In genomic region chr12:49868952-49869815, GRCh38 we compare ENCODE assay signal across 9 cellular contexts. TPM values are rescaled to one million over a fixed set of nuclear protein-coding genes. Genes with fewer than 3 reads are reported as not detected.
DNase-seq lines count a peak whose midpoint lies in the region; ATAC-seq, FAIRE-seq and TF ChIP-seq lines count a peak whose summit lies in the region.
"Had no signal": no experiment of that assay in that cellular context is flagged by ENCODE, and none has a peak within 500 bp of the region (broad histone marks: within the 10 kb centered on the region; RNA-seq: fewer than 3 reads in every experiment).

No MANE protein-coding gene starts in this region.

- no peak overlapping the region for H3K27ac Mint-ChIP-seq in osteocyte (ENCODE audit: unreplicated experiment)
- H3K27ac Mint-ChIP-seq: CD8-positive, alpha-beta T cell had no signal

- no peak for FAIRE-seq in frontal cortex (lab: Jason Lieb, UNC)

- ATAC-seq in GM18511 (IDR thresholded peaks at IDR 0.05; ENCODE audit: unreplicated experiment): no peak
- ATAC-seq: CD8-positive, alpha-beta T cell had no signal

- peaks cover 70% of the 10 kb centered on the region for H3K4me1 ChIP-seq in SJCRH30

- no peaks in the 10 kb centered on the region for H3K36me3 ChIP-seq in SJCRH30

- TF ChIP-seq CTCF in osteocyte (IDR thresholded peaks at IDR 0.05): no peak

- no peaks in the 10 kb centered on the region for H3K36me3 Mint-ChIP-seq in osteocyte (ENCODE audit: unreplicated experiment)
- H3K36me3 Mint-ChIP-seq: CD8-positive, alpha-beta T cell had no signal

- peak overlapping the region; percentile 13 for H3K4me3 ChIP-seq in SJCRH30

- H3K4me3 Mint-ChIP-seq in osteocyte (ENCODE audit: unreplicated experiment): no peak overlapping the region
- H3K4me3 Mint-ChIP-seq: CD8-positive, alpha-beta T cell had no signal

- H3K27me3 Mint-ChIP-seq in osteocyte (ENCODE audit: unreplicated experiment): peaks cover 17% of the 10 kb centered on the region

- no peaks in the 10 kb centered on the region for H3K27me3 ChIP-seq in SJCRH30

- H3K9me3 Mint-ChIP-seq in osteocyte (ENCODE audit: unreplicated experiment): no peaks in the 10 kb centered on the region
- H3K9me3 Mint-ChIP-seq: CD8-positive, alpha-beta T cell had no signal

- peaks cover 3% of the 10 kb centered on the region for H3K4me1 Mint-ChIP-seq in osteocyte (ENCODE audit: unreplicated experiment)

- no peaks in the 10 kb centered on the region for H3K9me3 ChIP-seq in SJCRH30 (replicated peaks)

- peak; percentile 56 for DNase-seq in activated effector memory CD4-positive, alpha-beta T cell treated with anti-CD3 and anti-CD28 coated beads, Interleukin-2, amount 50 U/mL, for 16 hours
- no peak for DNase-seq in activated effector memory CD4-positive, alpha-beta T cell treated with Interleukin-2 at 50 U/mL for 16 hours
- peak; percentile 99 to 100 for DNase-seq in SJCRH30
- DNase-seq in frontal cortex (ENCODE audit: low spot score in 2 of 2): peak; percentile 40 to 65
- peak; percentile 83 for DNase-seq in osteocyte (ENCODE audit: extremely low spot score, unreplicated experiment)
- DNase-seq in activated naive CD4-positive, alpha-beta T cell treated with Interleukin-2 at 50 U/mL for 16 hours: no peak
- no peak for DNase-seq in iPS-NIHi11 (ENCODE audit: low spot score)

- peak overlapping the region; percentile 71 for H3K27ac ChIP-seq in SJCRH30

RNA-seq across cellular contexts. Expression of gene BCDIN3D, which starts 26.3 kb away (rescaled TPM):
- 4.7 and 5.3 TPM in 2 replicates for total RNA-seq in SJCRH30 (2014; rRNA removed; shearing (Covaris generic))
- 6.9 TPM for total RNA-seq in frontal cortex
- total RNA-seq in osteocyte: 4.2 and 5.3 TPM in 2 replicates

RNA-seq across cellular contexts. Expression of gene FAIM2, which starts 34.5 kb away (rescaled TPM):
- 0.58 and 0.67 TPM in 2 replicates for total RNA-seq in SJCRH30 (2014; rRNA removed; shearing (Covaris generic))
- total RNA-seq in frontal cortex: 17.9 TPM
- 1.4 and 1.5 TPM in 2 replicates for total RNA-seq in osteocyte
- total RNA-seq: CD8-positive, alpha-beta T cell had no signal

RNA-seq across cellular contexts. Expression of gene NCKAP5L, which starts 41.0 kb away (rescaled TPM):
- total RNA-seq in SJCRH30 (2014; rRNA removed; shearing (Covaris generic)): 80.1 and 80.7 TPM in 2 replicates
- 7.3 TPM for total RNA-seq in frontal cortex
- 39.1 and 42.4 TPM in 2 replicates for total RNA-seq in osteocyte

Comparison
In these comparisons a context has a peak if more than half of its experiments do, and no peak if none do; other contexts are left out.
1. DNase-seq: peak in activated effector memory CD4-positive, alpha-beta T cell treated with anti-CD3 and anti-CD28 coated beads, Interleukin-2, amount 50 U/mL, for 16 hours (single experiment), SJCRH30 (2 of 2), frontal cortex (2 of 2) and osteocyte (single experiment); none in activated effector memory CD4-positive, alpha-beta T cell treated with Interleukin-2 at 50 U/mL for 16 hours (single experiment), activated naive CD4-positive, alpha-beta T cell treated with Interleukin-2 at 50 U/mL for 16 hours (single experiment) and iPS-NIHi11 (single experiment).